8 cellular contexts compared by ENCODE assay signal in genomic region chr14:35123388-35123703, GRCh38. TPM values are rescaled to one million over a fixed set of nuclear protein-coding genes. Genes with fewer than 3 reads are reported as not detected.
DNase-seq lines count a peak whose midpoint lies in the region; ATAC-seq, FAIRE-seq and TF ChIP-seq lines count a peak whose summit lies in the region.

No MANE protein-coding gene starts in this region.

- ATAC-seq in natural killer cell = no peak
- ATAC-seq in GM21390 (IDR thresholded peaks at IDR 0.05; ENCODE audit: unreplicated experiment) = no peak
- no peak for ATAC-seq in GM18511 (IDR thresholded peaks at IDR 0.05; ENCODE audit: unreplicated experiment)

- H3K4me3 ChIP-seq in BJ (ENCODE audit: low read depth, low read length) = peak overlapping the region; percentile 72
- peak overlapping the region; percentile 76 for H3K4me3 ChIP-seq in LNCaP clone FGC (ENCODE audit: low read depth, low read length)
- peak overlapping the region; percentile 72 for H3K4me3 ChIP-seq in colonic mucosa

- TF ChIP-seq CTCF in BJ (IDR thresholded peaks at IDR 0.05; ENCODE audit: insufficient read depth, low read depth, low read length) = no peak
- TF ChIP-seq CTCF in LNCaP clone FGC (IDR thresholded peaks at IDR 0.05; ENCODE audit: control insufficient read depth, extremely low read depth, insufficient read depth) = no peak
- TF ChIP-seq CTCF in colonic mucosa (IDR thresholded peaks at IDR 0.05) = no peak
- no peak for TF ChIP-seq CTCF in natural killer cell (IDR thresholded peaks at IDR 0.05)

- H3K4me3 Mint-ChIP-seq in natural killer cell = peak overlapping the region; percentile 97

- H3K9me3 Mint-ChIP-seq in natural killer cell = no peaks in the 10 kb centered on the region

- H3K27me3 Mint-ChIP-seq in natural killer cell (ENCODE audit: low read depth in 2 of 2) = no peaks in the 10 kb centered on the region

- H3K27me3 ChIP-seq in BJ (ENCODE audit: control insufficient read depth, insufficient read depth, low read length) (no peaks in the 10 kb centered on the region), colonic mucosa (no peaks in the 10 kb centered on the region)

- peak overlapping the region; percentile 94 for H3K27ac ChIP-seq in colonic mucosa

- peaks cover 2% of the 10 kb centered on the region; the same call in 1 of the 2 replicates for H3K36me3 ChIP-seq in BJ (ENCODE audit: control insufficient read depth, insufficient read depth, low read length)
- H3K36me3 ChIP-seq in colonic mucosa = no peaks in the 10 kb centered on the region

- CTCF ChIA-PET in BJ (lab: Yijun Ruan, JAX) = interaction anchor here (2.0 kb wide), 1 partner anchor 18 kb away, joined by 7 read pairs; no protein-coding TSS in a partner anchor

- DNase-seq in BJ (ENCODE audit: low read depth) (no peak), LNCaP clone FGC (ENCODE audit: low read depth) (no peak), colonic mucosa (no peak), natural killer cell (no peak), H54 (ENCODE audit: insufficient read length, low spot score) (no peak), AG08395 (ENCODE audit: low spot score) (no peak)

- H3K27ac Mint-ChIP-seq in natural killer cell = peak overlapping the region; percentile 99

- POLR2A ChIA-PET in BJ (lab: Charles Lee) = no interaction called here

- peaks cover 9% of the 10 kb centered on the region for H3K4me1 ChIP-seq in colonic mucosa

- H3K36me3 Mint-ChIP-seq in natural killer cell = peaks cover 9% of the 10 kb centered on the region

- intact Hi-C loops in colonic mucosa (cut with DNase I) (loop anchor here (5.0 kb wide), 1 partner anchor 71 kb away; no protein-coding TSS in a partner anchor), natural killer cell (cut with micrococcal nuclease) (loop anchor here (2.0 to 10.0 kb wide), 4 partner anchors 77 to 704 kb away; partner anchors contain the start of genes BAZ1A, BRMS1L and FAM177A1)

- H3K9ac ChIP-seq in colonic mucosa (ENCODE audit: low read depth in 2 of 2, low read length in 2 of 2) = peak overlapping the region in 1 of 2 donors; percentile 98

- no peak for TF ChIP-seq POLR2A in H54 (IDR thresholded peaks at IDR 0.05; ENCODE audit: low read depth, low read length)

- H3K4me1 Mint-ChIP-seq in natural killer cell = peaks cover 56% of the 10 kb centered on the region in 2 donors

- no peaks in the 10 kb centered on the region for H3K9me3 ChIP-seq in colonic mucosa

- FAIRE-seq in H54 (lab: Jason Lieb, UNC) = no peak

RNA-seq across cellular contexts. Expression of gene PRORP, which starts 1.0 kb away (rescaled TPM):
- 29.3 and 33.4 TPM in 2 replicates for polyA plus RNA-seq in BJ (2011; rRNA removed)
- 14.9 and 20.2 TPM in 2 replicates for polyA minus RNA-seq in BJ (2011; rRNA and poly(A)+ RNA removed)
- 10 to 100 TPM; 23.6 to 36.0 TPM for total RNA-seq in colonic mucosa
- 10 to 100 TPM; 18.3 to 35.8 (median 20.5) TPM for total RNA-seq in natural killer cell

RNA-seq across cellular contexts. Expression of gene PPP2R3C, which starts 1.6 kb away (rescaled TPM):
- 11.3 and 23.2 TPM in 2 replicates for polyA plus RNA-seq in BJ (2011; rRNA removed)
- 4.6 and 6.6 TPM in 2 replicates for polyA minus RNA-seq in BJ (2011; rRNA and poly(A)+ RNA removed)
- total RNA-seq in colonic mucosa (10 to 100 TPM; 17.7 to 26.3 TPM), natural killer cell (10 to 100 TPM; 41.5 to 49.7 (median 48.3) TPM)
